ENCODE assay signal across 1 cellular context in the genomic region with DNA sequence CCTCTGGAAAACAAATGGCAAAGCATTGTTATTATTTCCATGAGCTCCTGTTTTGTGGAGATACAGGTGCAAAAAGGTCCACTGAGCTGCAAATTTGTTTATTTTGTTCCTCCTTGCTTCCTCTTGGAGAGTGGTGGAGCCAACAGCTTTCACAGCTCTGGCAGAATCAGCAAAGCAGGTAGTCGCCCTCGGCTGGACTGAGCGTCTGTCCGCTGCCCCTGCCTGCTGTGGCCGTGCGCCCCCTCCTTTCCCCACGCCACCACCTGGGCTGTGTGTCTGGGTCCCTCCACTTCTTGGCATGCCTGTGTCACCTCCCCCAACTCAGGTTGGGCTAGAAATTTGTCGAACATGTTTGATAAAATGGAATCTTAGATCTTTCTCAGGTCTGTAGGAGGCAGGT.
TF ChIP-seq lines count a peak whose summit lies in the region.

No MANE protein-coding gene starts in this region.

TF ChIP-seq in H1, 55 proteins besides CTCF, POLR2A, EP300 and RAD21 (continued from another document):
- TF ChIP-seq EZH2 (IDR thresholded peaks at IDR 0.05; ENCODE audit: low read depth, low read length, severe bottlenecking) (no peak), HDAC6 (IDR thresholded peaks at IDR 0.05; ENCODE audit: low read depth, low read length) (no peak), SP4 (IDR thresholded peaks at IDR 0.05; ENCODE audit: low read length) (no peak), ASH2L (IDR thresholded peaks at IDR 0.05; ENCODE audit: low read length) (no peak), BRCA1 (IDR thresholded peaks at IDR 0.05; ENCODE audit: low read depth, low read length) (no peak), KDM5A (IDR thresholded peaks at IDR 0.05; ENCODE audit: low read length) (no peak)
